Comparison of ENCODE assay signal across 1 cellular context in genomic region chr11:128516886-128517285, GRCh38.
TF ChIP-seq lines count a peak whose summit lies in the region.

No MANE protein-coding gene starts in this region.

TF ChIP-seq in GM12878, 131 proteins besides CTCF, POLR2A, EP300 and RAD21 (continued from another document):
- TF ChIP-seq E4F1 (IDR thresholded peaks at IDR 0.05; ENCODE audit: borderline replicate concordance, partially characterized antibody), result no peak
- TF ChIP-seq LARP7 (IDR thresholded peaks at IDR 0.05), result no peak
- TF ChIP-seq IRF5 (IDR thresholded peaks at IDR 0.05; ENCODE audit: borderline replicate concordance), result no peak
TF ChIP-seq in GM12878: peak in this region for 0.
